ENCODE assay signal across 16 cellular contexts in genomic region chr3:179948740-179949139, GRCh38.
A peak's percentile ranks its signal among the peaks of the same experiment; 100 is the strongest.
DNase-seq lines count a peak whose midpoint lies in the region; TF ChIP-seq lines count a peak whose summit lies in the region.
"Had no signal": no experiment of that assay in that cellular context is flagged by ENCODE, and none has a peak within 500 bp of the region (broad histone marks: within the 10 kb centered on the region; RNA-seq: fewer than 3 reads in every experiment).

No MANE protein-coding gene starts in this region.

- no peaks in the 10 kb centered on the region for H3K9me3 ChIP-seq in WERI-Rb-1 (ENCODE audit: severe bottlenecking)

- H3K36me3 ChIP-seq in WERI-Rb-1: no peaks in the 10 kb centered on the region

- H3K27me3 ChIP-seq in WERI-Rb-1 (ENCODE audit: insufficient read depth, low read depth, severe bottlenecking): no peaks in the 10 kb centered on the region

- peak; percentile 27 for DNase-seq in NCI-H82 (lab: John Stamatoyannopoulos, UW)
- no peak for DNase-seq in NCI-H82 treated with DMSO at 0.1 percent for 48 hours (lab: John Stamatoyannopoulos, UW; ENCODE audit: unreplicated experiment)
- peak; percentile 24 for DNase-seq in NCI-H2171 (lab: John Stamatoyannopoulos, UW)
- DNase-seq in WERI-Rb-1: no peak
- DNase-seq in superior temporal gyrus (ENCODE audit: extremely low spot score): peak; percentile 58
- DNase-seq in HUDEP-2 (lab: John Stamatoyannopoulos, UW; ENCODE audit: unreplicated experiment in 76 of 76): no peak
- DNase-seq in SK-N-DZ (ENCODE audit: low spot score): no peak
- no peak for DNase-seq in AML-193 (lab: John Stamatoyannopoulos, UW)
- DNase-seq: Calu3; CD4-positive, CD25-positive, alpha-beta regulatory T cell; GDM1; KBM-7; SIG-M5; T-helper 2 cell had no signal

- TF ChIP-seq CTCF in WERI-Rb-1 (IDR thresholded peaks at IDR 0.05; ENCODE audit: low read depth, low read length): no peak

- H3K4me3 ChIP-seq in WERI-Rb-1 (ENCODE audit: low read depth, low read length): no peak overlapping the region
- H3K4me3 ChIP-seq: GM23338 had no signal

- H3K27ac ChIP-seq in WERI-Rb-1: peak overlapping the region; percentile 65
- H3K27ac ChIP-seq: HL-60 had no signal

Comparison
In these comparisons a context has a peak if more than half of its experiments do, and no peak if none do; other contexts are left out.
1. DNase-seq: peak in NCI-H82 (single experiment), NCI-H2171 (single experiment) and superior temporal gyrus (single experiment); none in NCI-H82 treated with DMSO at 0.1 percent for 48 hours (single experiment), WERI-Rb-1 (single experiment), HUDEP-2 (0 of 76), SK-N-DZ (single experiment) and AML-193 (0 of 2).